ENCODE assay signal across 22 cellular contexts in the genomic region with DNA sequence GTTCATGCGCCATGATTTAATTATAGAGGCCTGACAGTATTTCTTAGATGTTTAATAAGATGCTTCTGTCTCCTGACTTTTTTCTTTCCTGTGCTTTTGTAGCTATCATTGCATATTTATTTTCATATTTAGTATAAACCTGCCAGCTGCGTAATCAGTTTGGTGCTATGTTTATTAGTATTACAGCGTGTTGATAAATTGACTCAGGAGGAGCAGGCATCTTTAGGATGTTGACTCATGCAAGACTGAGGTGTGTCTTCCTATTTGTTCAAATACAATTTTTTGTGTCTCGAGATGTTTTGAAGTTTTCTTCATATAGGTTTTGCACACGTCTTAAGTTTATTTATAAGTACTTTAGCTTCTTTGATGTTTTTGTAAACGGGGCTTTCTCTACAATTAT.
"Had no signal": no experiment of that assay in that cellular context is flagged by ENCODE, and none has a peak within 500 bp of the region (broad histone marks: within the 10 kb centered on the region; RNA-seq: fewer than 3 reads in every experiment).

No MANE protein-coding gene starts in this region.

- H3K27ac Mint-ChIP-seq: activated CD4-positive, alpha-beta T cell treated with anti-CD3 and anti-CD28 coated beads, Interleukin-2, amount 10 ng/mL, durations not matched to agents 7 days and 5 days; activated CD8-positive, alpha-beta memory T cell treated with anti-CD3 and anti-CD28 coated beads, Interleukin-2, amount 10 ng/mL, durations not matched to agents 7 days and 5 days; activated CD8-positive, alpha-beta T cell treated with anti-CD3 and anti-CD28 coated beads for 36 hours; activated naive CD8-positive, alpha-beta T cell treated with anti-CD3 and anti-CD28 coated beads, Interleukin-2, amount 50 U/mL, for 24 hours; dendritic cell treated with granulocyte-macrophage colony-stimulating factor and Interleukin-4, amounts not matched to agents 40 ng/mL and 50 ng/mL, for 4 days; nephron progenitor cell had no signal

- DNase-seq: activated CD4-positive, alpha-beta T cell treated with anti-CD3 and anti-CD28 coated beads, Interleukin-2, amount 10 ng/mL, durations not matched to agents 7 days and 5 days; activated CD8-positive, alpha-beta memory T cell treated with anti-CD3 and anti-CD28 coated beads, Interleukin-2, amount 10 ng/mL, durations not matched to agents 7 days and 5 days; activated CD8-positive, alpha-beta T cell treated with anti-CD3 and anti-CD28 coated beads for 36 hours; activated gamma-delta T cell; activated naive CD4-positive, alpha-beta T cell treated with anti-CD3 and anti-CD28 coated beads, Interleukin-2, amount 50 U/mL, for 16 hours; activated naive CD8-positive, alpha-beta T cell treated with anti-CD3 and anti-CD28 coated beads, Interleukin-2, amount 50 U/mL, for 24 hours; activated T-cell treated with anti-CD3 and anti-CD28 coated beads for 4 hours; effector CD8-positive, alpha-beta T cell; esophagus squamous epithelium; islet precursor cell; left cardiac atrium; mesenchymal stem cell; nephron progenitor cell; right cardiac atrium; stimulated activated CD4-positive, alpha-beta T cell treated with anti-CD3 and anti-CD28 coated beads, Interleukin-4, amount 100 ng/mL, for 24 hours; stimulated activated naive CD4-positive, alpha-beta T cell treated with Interleukin-2 at 50 U/mL for 16 hours; upper lobe of right lung had no signal

- H3K4me3 Mint-ChIP-seq: activated CD4-positive, alpha-beta T cell treated with anti-CD3 and anti-CD28 coated beads, Interleukin-2, amount 10 ng/mL, durations not matched to agents 7 days and 5 days; activated CD8-positive, alpha-beta memory T cell treated with anti-CD3 and anti-CD28 coated beads, Interleukin-2, amount 10 ng/mL, durations not matched to agents 7 days and 5 days; activated CD8-positive, alpha-beta T cell treated with anti-CD3 and anti-CD28 coated beads for 36 hours; activated naive CD8-positive, alpha-beta T cell treated with anti-CD3 and anti-CD28 coated beads, Interleukin-2, amount 50 U/mL, for 24 hours; dendritic cell treated with granulocyte-macrophage colony-stimulating factor and Interleukin-4, amounts not matched to agents 40 ng/mL and 50 ng/mL, for 4 days; nephron progenitor cell had no signal

- H3K4me3 ChIP-seq: esophagus squamous epithelium, gastroesophageal sphincter, upper lobe of right lung had no signal

- H3K36me3 ChIP-seq: esophagus squamous epithelium, gastroesophageal sphincter, upper lobe of right lung had no signal

- H3K4me1 ChIP-seq: gastroesophageal sphincter, parathyroid adenoma, upper lobe of right lung had no signal

- H3K27me3 Mint-ChIP-seq: activated CD4-positive, alpha-beta T cell treated with anti-CD3 and anti-CD28 coated beads, Interleukin-2, amount 10 ng/mL, durations not matched to agents 7 days and 5 days; activated CD8-positive, alpha-beta memory T cell treated with anti-CD3 and anti-CD28 coated beads, Interleukin-2, amount 10 ng/mL, durations not matched to agents 7 days and 5 days had no signal

- H3K27me3 ChIP-seq: upper lobe of right lung had no signal

- H3K9me3 Mint-ChIP-seq: activated CD4-positive, alpha-beta T cell treated with anti-CD3 and anti-CD28 coated beads, Interleukin-2, amount 10 ng/mL, durations not matched to agents 7 days and 5 days; activated CD8-positive, alpha-beta T cell treated with anti-CD3 and anti-CD28 coated beads for 36 hours; activated naive CD8-positive, alpha-beta T cell treated with anti-CD3 and anti-CD28 coated beads, Interleukin-2, amount 50 U/mL, for 24 hours; dendritic cell treated with granulocyte-macrophage colony-stimulating factor and Interleukin-4, amounts not matched to agents 40 ng/mL and 50 ng/mL, for 4 days had no signal

- H3K9me3 ChIP-seq: esophagus squamous epithelium, gastroesophageal sphincter, upper lobe of right lung had no signal

- H3K27ac ChIP-seq: esophagus squamous epithelium, gastroesophageal sphincter, parathyroid adenoma, upper lobe of right lung, VCaP had no signal

- ATAC-seq: activated CD4-positive, CD25-positive, alpha-beta regulatory T cell treated with anti-CD3 and anti-CD28 coated beads, Interleukin-2, amount 50 U/mL, for 24 hours; activated CD8-positive, alpha-beta memory T cell treated with anti-CD3 and anti-CD28 coated beads, Interleukin-2, amount 10 ng/mL, durations not matched to agents 7 days and 5 days; activated CD8-positive, alpha-beta T cell treated with anti-CD3 and anti-CD28 coated beads for 36 hours; activated naive CD8-positive, alpha-beta T cell treated with anti-CD3 and anti-CD28 coated beads, Interleukin-2, amount 50 U/mL, for 24 hours; gastroesophageal sphincter; left cardiac atrium; right cardiac atrium; upper lobe of right lung had no signal
